14 cellular contexts compared by ENCODE assay signal in the genomic region with DNA sequence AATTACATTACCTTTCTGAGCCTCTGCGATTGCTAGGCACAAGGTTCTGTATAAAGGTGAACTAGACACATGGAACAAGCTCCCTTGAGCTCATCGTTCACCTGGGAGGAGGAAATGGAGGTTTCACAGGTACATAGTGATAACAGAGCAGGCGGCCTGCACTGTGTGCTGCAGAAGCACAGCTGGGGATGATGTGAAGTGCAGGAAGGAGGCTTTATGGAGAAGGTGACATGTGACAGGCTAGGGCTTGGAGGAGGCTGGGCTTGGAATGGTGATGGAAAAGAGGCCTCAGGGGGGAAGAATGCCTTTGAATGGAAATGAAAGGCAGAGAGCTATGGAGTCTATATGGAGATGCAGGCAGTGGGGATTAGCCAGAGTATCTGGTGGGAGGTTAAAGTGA. TPM values are rescaled to one million over a fixed set of nuclear protein-coding genes. Genes with fewer than 3 reads are reported as not detected.
DNase-seq lines count a peak whose midpoint lies in the region; ATAC-seq and TF ChIP-seq lines count a peak whose summit lies in the region.
"Had no signal": no experiment of that assay in that cellular context is flagged by ENCODE, and none has a peak within 500 bp of the region (broad histone marks: within the 10 kb centered on the region; RNA-seq: fewer than 3 reads in every experiment).

No MANE protein-coding gene starts in this region.

- no peak overlapping the region for H3K27ac Mint-ChIP-seq in stimulated activated naive CD8-positive, alpha-beta T cell treated with anti-CD3 and anti-CD28 coated beads, Interleukin-15, amount 100 ng/mL, for 72 hours

- H3K27me3 ChIP-seq in foreskin keratinocyte: no peaks in the 10 kb centered on the region
- H3K27me3 ChIP-seq: SJSA1 had no signal

- H3K4me1 ChIP-seq in foreskin keratinocyte: peaks cover 17% of the 10 kb centered on the region
- H3K4me1 ChIP-seq: psoas muscle had no signal

- no peaks in the 10 kb centered on the region for H3K9me3 Mint-ChIP-seq in stimulated activated naive CD8-positive, alpha-beta T cell treated with anti-CD3 and anti-CD28 coated beads, Interleukin-15, amount 100 ng/mL, for 72 hours

- no peaks in the 10 kb centered on the region for H3K27me3 Mint-ChIP-seq in stimulated activated naive CD8-positive, alpha-beta T cell treated with anti-CD3 and anti-CD28 coated beads, Interleukin-15, amount 100 ng/mL, for 72 hours

- H3K27ac ChIP-seq in foreskin keratinocyte: peak overlapping the region; percentile 48
- H3K27ac ChIP-seq: psoas muscle, SJSA1 had no signal

- H3K4me3 Mint-ChIP-seq in stimulated activated naive CD8-positive, alpha-beta T cell treated with anti-CD3 and anti-CD28 coated beads, Interleukin-15, amount 100 ng/mL, for 72 hours: peak overlapping the region in 1 of 2 donors; percentile 1

- ATAC-seq in foreskin keratinocyte: peak; percentile 53
- peak; percentile 16 for ATAC-seq in stimulated activated naive CD8-positive, alpha-beta T cell treated with anti-CD3 and anti-CD28 coated beads, Interleukin-15, amount 100 ng/mL, for 72 hours
- ATAC-seq: psoas muscle had no signal

- peaks cover 82% of the 10 kb centered on the region for H3K4me1 Mint-ChIP-seq in stimulated activated naive CD8-positive, alpha-beta T cell treated with anti-CD3 and anti-CD28 coated beads, Interleukin-15, amount 100 ng/mL, for 72 hours

- no peak for TF ChIP-seq CTCF in foreskin keratinocyte (conservative IDR thresholded peaks at IDR 0.05)

- peak; percentile 12 for DNase-seq in stimulated activated CD4-positive, alpha-beta T cell treated with anti-CD3 and anti-CD28 coated beads, Interleukin-15, amount 100 ng/mL, for 24 hours
- no peak for DNase-seq in stimulated activated CD4-positive, alpha-beta T cell treated with anti-CD3 and anti-CD28 coated beads, Interleukin-2, amount 100 ng/mL, for 48 hours
- peak; percentile 70 for DNase-seq in NCI-H510A (lab: John Stamatoyannopoulos, UW)
- DNase-seq in foreskin keratinocyte: no peak
- no peak for DNase-seq in stimulated activated naive CD8-positive, alpha-beta T cell treated with anti-CD3 and anti-CD28 coated beads, Interleukin-15, amount 100 ng/mL, for 72 hours
- no peak for DNase-seq in SW480 (ENCODE audit: low spot score)
- no peak for DNase-seq in kidney tubule cell (ENCODE audit: low spot score)
- DNase-seq in Kasumi-1 (lab: John Stamatoyannopoulos, UW): no peak
- DNase-seq: activated CD4-positive, alpha-beta T cell treated with anti-CD3 and anti-CD28 coated beads for 4 hours; amniotic stem cell; effector CD4-positive, alpha-beta T cell; KBM-7; psoas muscle had no signal

RNA-seq across cellular contexts. Expression of gene MARCHF4, which starts 22.9 kb away (rescaled TPM):
- total RNA-seq in foreskin keratinocyte: 13.2 and 16.7 TPM in 2 replicates
- polyA plus RNA-seq in foreskin keratinocyte: 13.1 and 14.9 TPM in 2 replicates
- total RNA-seq: psoas muscle had no signal

Comparison
In these comparisons a context has a peak if more than half of its experiments do, and no peak if none do; other contexts are left out.
1. DNase-seq: peak in stimulated activated CD4-positive, alpha-beta T cell treated with anti-CD3 and anti-CD28 coated beads, Interleukin-15, amount 100 ng/mL, for 24 hours (single experiment) and NCI-H510A (single experiment); none in stimulated activated CD4-positive, alpha-beta T cell treated with anti-CD3 and anti-CD28 coated beads, Interleukin-2, amount 100 ng/mL, for 48 hours (0 of 2), foreskin keratinocyte (0 of 2), stimulated activated naive CD8-positive, alpha-beta T cell treated with anti-CD3 and anti-CD28 coated beads, Interleukin-15, amount 100 ng/mL, for 72 hours (0 of 2), SW480 (single experiment), kidney tubule cell (single experiment) and Kasumi-1 (0 of 2).